ENCODE assay signal across 25 cellular contexts in genomic region chr22:43287441-43287840, GRCh38. TPM values are rescaled to one million over a fixed set of nuclear protein-coding genes. Genes with fewer than 3 reads are reported as not detected.
"Had no signal": no experiment of that assay in that cellular context is flagged by ENCODE, and none has a peak within 500 bp of the region (broad histone marks: within the 10 kb centered on the region; RNA-seq: fewer than 3 reads in every experiment).

No MANE protein-coding gene starts in this region.

- H3K27me3 ChIP-seq: ovary, right atrium auricular region, right lobe of liver, stomach, testis, thyroid gland, transverse colon, upper lobe of left lung, vagina had no signal

- DNase-seq: hypothalamus; islet precursor cell; left ventricle myocardium inferior; mesendoderm; naive B cell; natural killer cell; nephron progenitor cell; ovary; right lobe of liver; stimulated activated CD4-positive, alpha-beta T cell treated with anti-CD3 and anti-CD28 coated beads, Interleukin-12 subunit alpha, Interleukin-12 subunit beta, amount 100 ng/mL, for 4 hours; stimulated activated CD4-positive, alpha-beta T cell treated with anti-CD3 and anti-CD28 coated beads, Interleukin-15, amount 100 ng/mL, for 24 hours; stimulated activated CD4-positive, alpha-beta T cell treated with anti-CD3 and anti-CD28 coated beads, Interleukin-2, amount 100 ng/mL, for 24 hours; stimulated activated CD4-positive, alpha-beta T cell treated with anti-CD3 and anti-CD28 coated beads, Interleukin-4, amount 100 ng/mL, for 1 hour; stimulated activated naive B cell treated with anti-CD40 and anti-IgM and Interleukin-4, amounts not matched to agents 10 μg/mL and 1 μg/mL and 100 μg/mL, for 72 hours; stimulated activated naive CD8-positive, alpha-beta T cell treated with anti-CD3 and anti-CD28 coated beads, Interleukin-15, Interleukin-2, amounts not matched to agents 100 U/mL and 50 U/mL, for 24 hours; stomach; testis; thyroid gland; transverse colon; upper lobe of left lung had no signal

- H3K36me3 ChIP-seq: left ventricle myocardium inferior, ovary, right atrium auricular region, right lobe of liver, stomach, thyroid gland, transverse colon, vagina had no signal

- H3K9me3 ChIP-seq: left ventricle myocardium inferior, ovary, right atrium auricular region, right lobe of liver, stomach, testis, thyroid gland, transverse colon, upper lobe of left lung, vagina had no signal

- H3K27ac ChIP-seq: left ventricle myocardium inferior, ovary, right atrium auricular region, right lobe of liver, skin epidermis, stomach, testis, thyroid gland, transverse colon, vagina had no signal

- H3K4me3 ChIP-seq: left ventricle myocardium inferior, lung, ovary, right atrium auricular region, right lobe of liver, skin epidermis, stomach, testis, thyroid gland, transverse colon, upper lobe of left lung, vagina had no signal

- H3K4me1 ChIP-seq: right lobe of liver had no signal

RNA-seq across cellular contexts. Expression of gene SCUBE1, which starts 55.7 kb away (rescaled TPM):
- total RNA-seq: pulmonary artery endothelial cell had no signal
